Comparison of ENCODE assay signal across 18 cellular contexts in the genomic region with DNA sequence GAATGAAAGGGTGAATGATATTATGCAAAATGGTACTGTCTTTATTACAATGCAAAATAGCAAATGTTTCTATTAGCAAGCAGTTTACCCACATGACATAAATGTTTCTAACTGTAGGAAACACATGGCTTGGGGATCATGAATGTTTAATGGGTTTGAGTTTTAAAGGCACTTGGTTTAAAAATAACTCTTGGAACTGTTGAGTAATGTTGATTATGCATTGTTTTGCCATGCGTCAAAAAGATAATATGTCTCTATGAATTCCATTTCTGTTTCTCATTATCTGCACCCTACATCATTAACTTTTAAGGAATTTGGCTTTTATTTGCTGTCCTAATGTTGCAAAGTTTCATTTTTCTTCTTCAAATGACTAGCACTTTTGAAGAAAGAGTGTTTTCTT.
A peak's percentile ranks its signal among the peaks of the same experiment; 100 is the strongest.
DNase-seq lines count a peak whose midpoint lies in the region; ATAC-seq and TF ChIP-seq lines count a peak whose summit lies in the region.
"Had no signal": no experiment of that assay in that cellular context is flagged by ENCODE, and none has a peak within 500 bp of the region (broad histone marks: within the 10 kb centered on the region; RNA-seq: fewer than 3 reads in every experiment).

No MANE protein-coding gene starts in this region.

- TF ChIP-seq CTCF in AG04450 (IDR thresholded peaks at IDR 0.05; ENCODE audit: low read depth, low read length) (no peak), cardiac fibroblast (IDR thresholded peaks at IDR 0.05; ENCODE audit: low read depth, low read length) (no peak), kidney epithelial cell (IDR thresholded peaks at IDR 0.05; ENCODE audit: insufficient read depth, low read length, poor library complexity, severe bottlenecking) (no peak)

- H3K4me3 ChIP-seq in AG04450 (ENCODE audit: low read depth, low read length) (no peak overlapping the region), cardiac fibroblast (replicated peaks in 1 of 2; ENCODE audit: low read depth in 2 of 2, low read length in 2 of 2) (no peak overlapping the region), kidney epithelial cell (ENCODE audit: low read depth, low read length) (no peak overlapping the region), Karpas-422 (ENCODE audit: low read length) (no peak overlapping the region)
- H3K4me3 ChIP-seq: spleen had no signal

- DNase-seq in AG04450 (ENCODE audit: low read depth, low spot score): peak; percentile 46
- DNase-seq in HS-27A (ENCODE audit: low read depth): peak; percentile 90
- peak; percentile 88 to 90 for DNase-seq in cardiac fibroblast (ENCODE audit: low read depth in 2 of 2)
- DNase-seq in kidney epithelial cell (ENCODE audit: low read depth): peak; percentile 34
- no peak for DNase-seq in NCI-H524 treated with DMSO at 0.1 percent for 48 hours (lab: John Stamatoyannopoulos, UW)
- DNase-seq in Karpas-422: no peak
- DNase-seq in stimulated activated CD4-positive, alpha-beta T cell treated with anti-CD3 and anti-CD28 coated beads, Interleukin-4, amount 100 ng/mL, for 24 hours: no peak
- DNase-seq: activated CD8-positive, alpha-beta memory T cell treated with anti-CD3 and anti-CD28 coated beads, Interleukin-2, amount 50 U/mL, for 4 hours; anterior cingulate cortex; immature natural killer cell; naive B cell; NCI-H1105 treated with DMSO at 0.1 percent for 48 hours; NCI-H510A; RPMI8226; spleen had no signal

- CTCF ChIA-PET in AG04450 (lab: Charles Lee): no interaction called here

- H3K27me3 ChIP-seq in AG04450 (ENCODE audit: control insufficient read depth, insufficient read depth, low read length) (no peaks in the 10 kb centered on the region), kidney epithelial cell (ENCODE audit: control insufficient read depth, insufficient read depth, low read length) (no peaks in the 10 kb centered on the region), Karpas-422 (ENCODE audit: low read length) (no peaks in the 10 kb centered on the region)
- H3K27me3 ChIP-seq: spleen had no signal

- no peaks in the 10 kb centered on the region for H3K79me2 ChIP-seq in Karpas-422 (ENCODE audit: low read length)

- H3K27ac ChIP-seq in AG04450 (ENCODE audit: low read depth, low read length) (no peak overlapping the region), Karpas-422 (ENCODE audit: low read length) (no peak overlapping the region)
- H3K27ac ChIP-seq: C4-2B, HL-60, spleen had no signal

- no peaks in the 10 kb centered on the region for H3K9me3 ChIP-seq in AG04450 (ENCODE audit: control insufficient read depth, insufficient read depth, low read length)
- H3K9me3 ChIP-seq in Karpas-422 (ENCODE audit: low read length): peaks cover 49% of the 10 kb centered on the region

- H3K36me3 ChIP-seq in kidney epithelial cell (ENCODE audit: control insufficient read depth, insufficient read depth, low read length): no peaks in the 10 kb centered on the region
- H3K36me3 ChIP-seq in Karpas-422 (ENCODE audit: insufficient read depth, low read length): no peaks in the 10 kb centered on the region
- H3K36me3 ChIP-seq: spleen had no signal

- no peak overlapping the region for H3K9ac ChIP-seq in Karpas-422 (ENCODE audit: low read length)

- POLR2A ChIA-PET in AG04450 (lab: Yijun Ruan, JAX): no interaction called here

- H2AFZ ChIP-seq in Karpas-422 (ENCODE audit: low read length): no peak overlapping the region

- ATAC-seq in GM19467 (IDR thresholded peaks at IDR 0.05; ENCODE audit: unreplicated experiment): no peak

- H3K9me2 ChIP-seq in Karpas-422 (replicated peaks; ENCODE audit: insufficient read depth, low read length): no peaks in the 10 kb centered on the region

- no peaks in the 10 kb centered on the region for H3K4me1 ChIP-seq in Karpas-422 (ENCODE audit: low read length)
- H3K4me1 ChIP-seq: spleen had no signal

- H3K4me2 ChIP-seq in Karpas-422 (ENCODE audit: low read depth, low read length, poor library complexity, severe bottlenecking): no peak overlapping the region

- H4K20me1 ChIP-seq in Karpas-422 (ENCODE audit: insufficient read depth, low read depth, low read length): no peaks in the 10 kb centered on the region

Comparison
In these comparisons a context has a peak if more than half of its experiments do, and no peak if none do; other contexts are left out.
1. DNase-seq: peak in AG04450 (single experiment), HS-27A (single experiment), cardiac fibroblast (2 of 2) and kidney epithelial cell (single experiment); none in NCI-H524 treated with DMSO at 0.1 percent for 48 hours (single experiment), Karpas-422 (single experiment) and stimulated activated CD4-positive, alpha-beta T cell treated with anti-CD3 and anti-CD28 coated beads, Interleukin-4, amount 100 ng/mL, for 24 hours (single experiment).